Comparison of ENCODE assay signal across 9 cellular contexts in genomic region chr11:73217810-73218105, GRCh38. TPM values are rescaled to one million over a fixed set of nuclear protein-coding genes. Genes with fewer than 3 reads are reported as not detected.
DNase-seq lines count a peak whose midpoint lies in the region; ATAC-seq, FAIRE-seq and TF ChIP-seq lines count a peak whose summit lies in the region.
"Had no signal": no experiment of that assay in that cellular context is flagged by ENCODE, and none has a peak within 500 bp of the region (broad histone marks: within the 10 kb centered on the region; RNA-seq: fewer than 3 reads in every experiment).

No MANE protein-coding gene starts in this region.

- H3K4me1 Mint-ChIP-seq in naive B cell = peaks cover 21 to 31% (median 30%) of the 10 kb centered on the region in 3 donors
- H3K4me1 Mint-ChIP-seq in activated CD8-positive, alpha-beta T cell treated with anti-CD3 and anti-CD28 coated beads, Interleukin-2, amount 10 ng/mL, durations not matched to agents 7 days and 5 days (ENCODE audit: low read depth) = peaks cover 3% of the 10 kb centered on the region

- peak overlapping the region in 1 of 3 experiments; percentile 30 for H3K4me3 ChIP-seq in endothelial cell of umbilical vein (replicated peaks in 1 of 3; ENCODE audit: insufficient read depth in 1 of 3, low read depth in 1 of 3, low read length in 3 of 3)
- peak overlapping the region; percentile 23 for H3K4me3 ChIP-seq in urinary bladder (ENCODE audit: low read depth, low read length)

- H3K27me3 Mint-ChIP-seq in naive B cell = peaks cover 29 to 40% (median 34%) of the 10 kb centered on the region in 3 donors
- peaks cover 39% of the 10 kb centered on the region for H3K27me3 Mint-ChIP-seq in activated CD8-positive, alpha-beta T cell treated with anti-CD3 and anti-CD28 coated beads, Interleukin-2, amount 10 ng/mL, durations not matched to agents 7 days and 5 days (ENCODE audit: low read depth)

- FAIRE-seq in endothelial cell of umbilical vein (lab: Jason Lieb, UNC) = no peak

- H3K4me1 ChIP-seq in endothelial cell of umbilical vein (ENCODE audit: control insufficient read depth, extremely low read depth, insufficient read depth, low read length) (no peaks in the 10 kb centered on the region), urinary bladder (ENCODE audit: insufficient read depth) (no peaks in the 10 kb centered on the region)

- intact Hi-C loops in Right ventricle myocardium inferior (cut with DNase I) (loop anchor here (2.0 kb wide), 1 partner anchor 33 kb away; no protein-coding TSS in a partner anchor), cardiac septum (cut with DNase I) (no loop called here), endothelial cell of umbilical vein (cut with micrococcal nuclease) (loop anchor here (1.0 kb wide), 3 partner anchors 25 to 72 kb away; no protein-coding TSS in a partner anchor)

- H3K9me3 Mint-ChIP-seq in naive B cell = no peaks in the 10 kb centered on the region
- H3K9me3 Mint-ChIP-seq in activated CD8-positive, alpha-beta T cell treated with anti-CD3 and anti-CD28 coated beads, Interleukin-2, amount 10 ng/mL, durations not matched to agents 7 days and 5 days (ENCODE audit: insufficient read depth) = no peaks in the 10 kb centered on the region
- H3K9me3 Mint-ChIP-seq: CD4-positive, CD25-positive, alpha-beta regulatory T cell had no signal

- H3K9me3 ChIP-seq in endothelial cell of umbilical vein (replicated peaks; ENCODE audit: control insufficient read depth, insufficient read depth, low read length) = no peaks in the 10 kb centered on the region

- no peak for DNase-seq in Right ventricle myocardium inferior (ENCODE audit: missing footprints)
- no peak for DNase-seq in cardiac septum (ENCODE audit: low spot score)
- no peak for DNase-seq in endothelial cell of umbilical vein (ENCODE audit: low read depth, low spot score)
- no peak for DNase-seq in naive B cell
- DNase-seq in NCI-H446 (lab: John Stamatoyannopoulos, UW) = no peak
- DNase-seq in activated CD4-positive, CD25-positive, alpha-beta regulatory T cell treated with anti-CD3 and anti-CD28 coated beads, Interleukin-2, amount 50 U/mL, for 72 hours = no peak
- DNase-seq in activated CD8-positive, alpha-beta T cell treated with anti-CD3 and anti-CD28 coated beads, Interleukin-2, amount 10 ng/mL, durations not matched to agents 7 days and 5 days = no peak

- POLR2A ChIA-PET in endothelial cell of umbilical vein (lab: Charles Lee) = no interaction called here
- POLR2A ChIA-PET in activated CD8-positive, alpha-beta T cell treated with anti-CD3 and anti-CD28 coated beads, Interleukin-2, amount 10 ng/mL, durations not matched to agents 7 days and 5 days (lab: Charles Lee) = no interaction called here

- ATAC-seq in Right ventricle myocardium inferior (peak; percentile 14), naive B cell (ENCODE audit: low read depth in 2 of 2) (no peak)
- no peak for ATAC-seq in activated CD8-positive, alpha-beta T cell treated with anti-CD3 and anti-CD28 coated beads, Interleukin-2, amount 10 ng/mL, durations not matched to agents 7 days and 5 days

- no peaks in the 10 kb centered on the region for H3K36me3 ChIP-seq in endothelial cell of umbilical vein (ENCODE audit: control insufficient read depth in 2 of 2, extremely low read depth in 1 of 2, insufficient read depth in 2 of 2, low read length in 2 of 2)
- no peaks in the 10 kb centered on the region for H3K36me3 ChIP-seq in urinary bladder (ENCODE audit: insufficient read depth)

- H3K27me3 ChIP-seq in endothelial cell of umbilical vein (ENCODE audit: control insufficient read depth in 2 of 2, insufficient read depth in 2 of 2, low read length in 2 of 2) = no peaks in the 10 kb centered on the region

- BruUV-seq in endothelial cell of umbilical vein (replicated peaks; lab: Mats Ljungman, UMichigan) = no TSS peak

- peak overlapping the region; percentile 13 for H2AFZ ChIP-seq in endothelial cell of umbilical vein (ENCODE audit: low read depth, low read length)

- no peak for TF ChIP-seq POLR2A in endothelial cell of umbilical vein (IDR thresholded peaks at IDR 0.05; ENCODE audit: low read depth, low read length)

- no peak for TF ChIP-seq CTCF in endothelial cell of umbilical vein (IDR thresholded peaks at IDR 0.05; ENCODE audit: extremely low read depth in 1 of 2, insufficient read depth in 1 of 2, low read depth in 1 of 2, low read length in 2 of 2)

- H3K9ac ChIP-seq in endothelial cell of umbilical vein (replicated peaks; ENCODE audit: extremely low read depth, insufficient read depth, low read length) = peak overlapping the region; percentile 2

- peak overlapping the region in 2 of 6 donors; percentile 51 to 73 for H3K27ac Mint-ChIP-seq in naive B cell
- no peak overlapping the region for H3K27ac Mint-ChIP-seq in activated CD8-positive, alpha-beta T cell treated with anti-CD3 and anti-CD28 coated beads, Interleukin-2, amount 10 ng/mL, durations not matched to agents 7 days and 5 days
- H3K27ac Mint-ChIP-seq: CD4-positive, CD25-positive, alpha-beta regulatory T cell had no signal

- no peaks in the 10 kb centered on the region for H3K36me3 Mint-ChIP-seq in naive B cell
- no peaks in the 10 kb centered on the region for H3K36me3 Mint-ChIP-seq in activated CD8-positive, alpha-beta T cell treated with anti-CD3 and anti-CD28 coated beads, Interleukin-2, amount 10 ng/mL, durations not matched to agents 7 days and 5 days (ENCODE audit: low read depth)
- H3K36me3 Mint-ChIP-seq: CD4-positive, CD25-positive, alpha-beta regulatory T cell had no signal

- H3K27ac ChIP-seq in endothelial cell of umbilical vein (ENCODE audit: insufficient read depth, low read depth, low read length) = no peak overlapping the region
- H3K27ac ChIP-seq in urinary bladder (ENCODE audit: low read depth) = no peak overlapping the region

- H3K79me2 ChIP-seq in endothelial cell of umbilical vein (ENCODE audit: control insufficient read depth, insufficient read depth, low read length) = no peaks in the 10 kb centered on the region

- no peaks in the 10 kb centered on the region for H3K9me1 ChIP-seq in endothelial cell of umbilical vein (replicated peaks; ENCODE audit: control insufficient read depth, extremely low read depth, insufficient read depth, low read length)

- CTCF ChIA-PET in endothelial cell of umbilical vein (lab: Charles Lee) = interaction anchor here (0.6 to 1.9 kb wide), 11 partner anchors 10 to 134 kb away, joined by 3 to 16 read pairs (median 3); no protein-coding TSS in a partner anchor
- CTCF ChIA-PET in activated CD8-positive, alpha-beta T cell treated with anti-CD3 and anti-CD28 coated beads, Interleukin-2, amount 10 ng/mL, durations not matched to agents 7 days and 5 days (lab: Charles Lee) = no interaction called here

- dilution Hi-C loops in endothelial cell of umbilical vein (cut with MboI; ENCODE audit: extremely low pct_ligation_motif_present, low sequenced_read_pairs) = no loop called here

- H4K20me1 ChIP-seq in endothelial cell of umbilical vein (replicated peaks; ENCODE audit: control insufficient read depth, extremely low read depth, insufficient read depth, low read length) = no peaks in the 10 kb centered on the region

- H3K4me2 ChIP-seq in endothelial cell of umbilical vein (ENCODE audit: insufficient read depth, low read length) = no peak overlapping the region

- H3K4me3 Mint-ChIP-seq in naive B cell = peak overlapping the region in 6 of 8 donors; percentile 55 to 84 (median 75)
- no peak overlapping the region for H3K4me3 Mint-ChIP-seq in activated CD8-positive, alpha-beta T cell treated with anti-CD3 and anti-CD28 coated beads, Interleukin-2, amount 10 ng/mL, durations not matched to agents 7 days and 5 days

- 52% methylated on average over 14 of the region's 14 CpGs for WGBS in urinary bladder

TF ChIP-seq in endothelial cell of umbilical vein, 7 proteins besides CTCF, POLR2A, EP300 and RAD21 (continues in another document):
- TF ChIP-seq FOS (IDR thresholded peaks at IDR 0.05; ENCODE audit: borderline replicate concordance, insufficient read depth, low read length) (no peak), GATA2 (IDR thresholded peaks at IDR 0.05; ENCODE audit: insufficient read depth, insufficient read length, low read depth, low read length) (no peak), MYC (IDR thresholded peaks at IDR 0.05; ENCODE audit: low read depth, low read length) (no peak)
- TF ChIP-seq, protein P1, sequence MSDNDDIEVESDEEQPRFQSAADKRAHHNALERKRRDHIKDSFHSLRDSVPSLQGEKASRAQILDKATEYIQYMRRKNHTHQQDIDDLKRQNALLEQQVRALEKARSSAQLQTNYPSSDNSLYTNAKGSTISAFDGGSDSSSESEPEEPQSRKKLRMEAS (IDR thresholded peaks at IDR 0.05; ENCODE audit: insufficient read depth, insufficient read length) = no peak

RNA-seq across cellular contexts. Expression of gene P2RY2, which starts 0.3 kb away (rescaled TPM):
- total RNA-seq in Right ventricle myocardium inferior (20.0 TPM), cardiac septum (13.5 TPM), endothelial cell of umbilical vein (4.4 and 5.6 TPM in 2 replicates), urinary bladder (2.3 TPM)
- polyA plus RNA-seq in endothelial cell of umbilical vein (4.8 and 4.9 TPM in 2 replicates), naive B cell (ENCODE audit: low read depth in 6 of 6) (under 1 TPM in 1 of 6 donors, not detected in 5; 0.18 TPM), urinary bladder (1.8 TPM)
- polyA plus RNA-seq in endothelial cell of umbilical vein (2011; cell fraction: cytosol; rRNA removed) = 3.0 and 3.4 TPM in 2 replicates
- 1.9 and 3.0 TPM in 2 replicates for polyA plus RNA-seq in endothelial cell of umbilical vein (2011; cell fraction: nucleus; rRNA removed)
- 2.6 and 4.5 TPM in 2 replicates for polyA plus RNA-seq in endothelial cell of umbilical vein (2012)
- polyA minus RNA-seq in endothelial cell of umbilical vein = 2.8 and 2.9 TPM in 2 replicates
- not detected for polyA minus RNA-seq in endothelial cell of umbilical vein (2011; cell fraction: cytosol; rRNA and poly(A)+ RNA removed)
- polyA minus RNA-seq in endothelial cell of umbilical vein (2011; cell fraction: nucleus; rRNA and poly(A)+ RNA removed) = 1.7 and 2.0 TPM in 2 replicates
- total RNA-seq in activated CD8-positive, alpha-beta T cell treated with anti-CD3 and anti-CD28 coated beads, Interleukin-2, amount 10 ng/mL, durations not matched to agents 7 days and 5 days = not detected
- total RNA-seq: CD4-positive, CD25-positive, alpha-beta regulatory T cell had no signal
- polyA plus RNA-seq: CD4-positive, CD25-positive, alpha-beta regulatory T cell had no signal

RNA-seq across cellular contexts. Expression of gene P2RY6, which starts 54.4 kb away (rescaled TPM):
- 2.8 TPM for total RNA-seq in Right ventricle myocardium inferior
- total RNA-seq in cardiac septum = 6.9 TPM
- 0.30 TPM in 1 of 2 replicates, not detected in the other for total RNA-seq in endothelial cell of umbilical vein
- 0.47 and 0.54 TPM in 2 replicates for polyA plus RNA-seq in endothelial cell of umbilical vein
- 0.34 and 0.40 TPM in 2 replicates for polyA plus RNA-seq in endothelial cell of umbilical vein (2011; cell fraction: cytosol; rRNA removed)
- 0.08 and 0.26 TPM in 2 replicates for polyA plus RNA-seq in endothelial cell of umbilical vein (2011; cell fraction: nucleus; rRNA removed)
- polyA plus RNA-seq in endothelial cell of umbilical vein (2012) = 0.27 and 0.31 TPM in 2 replicates
- 0.13 and 0.24 TPM in 2 replicates for polyA minus RNA-seq in endothelial cell of umbilical vein
- 3.1 TPM for polyA minus RNA-seq in endothelial cell of umbilical vein (2011; cell fraction: cytosol; rRNA and poly(A)+ RNA removed)
- 0.63 TPM in 1 of 2 replicates, not detected in the other for polyA minus RNA-seq in endothelial cell of umbilical vein (2011; cell fraction: nucleus; rRNA and poly(A)+ RNA removed)
- not detected for polyA plus RNA-seq in naive B cell (ENCODE audit: low read depth in 6 of 6)
- 0.90 TPM for total RNA-seq in urinary bladder
- 2.6 TPM for polyA plus RNA-seq in urinary bladder
- total RNA-seq in activated CD8-positive, alpha-beta T cell treated with anti-CD3 and anti-CD28 coated beads, Interleukin-2, amount 10 ng/mL, durations not matched to agents 7 days and 5 days = not detected
- total RNA-seq: CD4-positive, CD25-positive, alpha-beta regulatory T cell had no signal
- polyA plus RNA-seq: CD4-positive, CD25-positive, alpha-beta regulatory T cell had no signal
